ENCODE assay signal across 25 cellular contexts in genomic region chr7:121382479-121382878, GRCh38. TPM values are rescaled to one million over a fixed set of nuclear protein-coding genes. Genes with fewer than 3 reads are reported as not detected.
DNase-seq lines count a peak whose midpoint lies in the region; ATAC-seq and TF ChIP-seq lines count a peak whose summit lies in the region.
"Had no signal": no experiment of that assay in that cellular context is flagged by ENCODE, and none has a peak within 500 bp of the region (broad histone marks: within the 10 kb centered on the region; RNA-seq: fewer than 3 reads in every experiment).

No MANE protein-coding gene starts in this region.

- H3K4me1 ChIP-seq in spleen = peaks cover 30 to 89% (median 58%) of the 10 kb centered on the region in 6 donors

- H3K36me3 ChIP-seq in GM06990 (ENCODE audit: control insufficient read depth, insufficient read depth, low read length) (peaks cover 2% of the 10 kb centered on the region), spleen (peaks cover 0 to 25% (median 10%) of the 10 kb centered on the region in 6 donors)

- H3K27ac ChIP-seq in spleen = peak overlapping the region in 6 of 8 donors; percentile 12 to 81 (median 65)
- H3K27ac ChIP-seq: HL-60 had no signal

- TF ChIP-seq CTCF in GM06990 (IDR thresholded peaks at IDR 0.05; ENCODE audit: insufficient read depth, low read length, poor library complexity, severe bottlenecking) = no peak
- no peak for TF ChIP-seq CTCF in activated B cell treated with CpG ODN at 0.5 μM for 24 hours (IDR thresholded peaks at IDR 0.05)
- no peak for TF ChIP-seq CTCF in spleen (IDR thresholded peaks at IDR 0.05 in 8 of 11, conservative IDR thresholded peaks at IDR 0.05 in 3 of 11)

- H3K27me3 ChIP-seq in GM06990 (replicated peaks; ENCODE audit: control insufficient read depth, insufficient read depth, low read length) (no peaks in the 10 kb centered on the region), spleen (replicated peaks in 1 of 7) (no peaks in the 10 kb centered on the region)

- H3K27me3 Mint-ChIP-seq in activated B cell treated with CpG ODN at 0.5 μM for 24 hours = no peaks in the 10 kb centered on the region
- no peaks in the 10 kb centered on the region for H3K27me3 Mint-ChIP-seq in T-helper 2 cell treated with Interferon-gamma antibody and Interleukin-4, amounts not matched to agents 5 μg/mL and 100 μg/mL, for 36 hours (ENCODE audit: low read depth)
- H3K27me3 Mint-ChIP-seq: CD4-positive, alpha-beta memory T cell had no signal

- ATAC-seq in activated B cell treated with CpG ODN at 0.5 μM for 24 hours (ENCODE audit: low read depth) (no peak), GM21786 (IDR thresholded peaks at IDR 0.05; ENCODE audit: unreplicated experiment) (no peak)
- ATAC-seq: HepG2, PC-3 had no signal

- DNase-seq in GM06990 (ENCODE audit: extremely low read depth, insufficient read length) (peak; percentile 50), NAMALWA (ENCODE audit: low spot score) (peak; percentile 54), activated B cell treated with CpG ODN at 0.5 μM for 24 hours (no peak), spleen (no peak), NOMO-1 treated with DMSO at 0.1 percent for 48 hours (lab: John Stamatoyannopoulos, UW; ENCODE audit: unreplicated experiment) (no peak), SKM-1 (lab: John Stamatoyannopoulos, UW; ENCODE audit: unreplicated experiment) (no peak)
- DNase-seq in T-helper 2 cell treated with Interferon-gamma antibody and Interleukin-4, amounts not matched to agents 5 μg/mL and 100 μg/mL, for 36 hours (ENCODE audit: low spot score) = no peak
- DNase-seq: Caco-2; CD4-positive, alpha-beta memory T cell; DMS 273 treated with DMSO at 0.1 percent for 48 hours; DMS79 treated with DMSO at 0.1 percent for 48 hours; H7; KBM-7; NCI-H1105; NCI-H2171 treated with DMSO at 0.1 percent for 48 hours; NCI-H524 treated with DMSO at 0.1 percent for 48 hours; PC-3; SIG-M5; SK-N-SH had no signal

- POLR2A ChIA-PET in activated B cell treated with CpG ODN at 0.5 μM for 24 hours (lab: Charles Lee) = interaction anchor here (0.6 to 9.5 kb wide), 4 partner anchors 8 to 432 kb away, joined by 3 to 116 read pairs (median 21); partner anchors contain the start of genes FAM3C and ING3

- no peak for TF ChIP-seq POLR2A in spleen (IDR thresholded peaks at IDR 0.05)

- H3K4me3 ChIP-seq in GM06990 (replicated peaks; ENCODE audit: low read depth, low read length) = no peak overlapping the region
- no peak overlapping the region for H3K4me3 ChIP-seq in spleen

- CTCF ChIA-PET in activated B cell treated with CpG ODN at 0.5 μM for 24 hours (lab: Charles Lee) = interaction anchor here (1.5 to 2.4 kb wide), 3 partner anchors 10 to 14 kb away, joined by 3 to 18 read pairs (median 6); partner anchors contain the start of gene FAM3C

- peaks cover 92% of the 10 kb centered on the region for H3K4me1 Mint-ChIP-seq in activated B cell treated with CpG ODN at 0.5 μM for 24 hours
- peaks cover 44% of the 10 kb centered on the region for H3K4me1 Mint-ChIP-seq in T-helper 2 cell treated with Interferon-gamma antibody and Interleukin-4, amounts not matched to agents 5 μg/mL and 100 μg/mL, for 36 hours (ENCODE audit: low read depth)

- intact Hi-C loops in activated B cell treated with CpG ODN at 0.5 μM for 24 hours (cut with micrococcal nuclease) = no loop called here
- intact Hi-C loops in spleen (cut with DNase I; ENCODE audit: low total_unique reads) = no loop called here

- peak overlapping the region; percentile 83 for H3K27ac Mint-ChIP-seq in activated B cell treated with CpG ODN at 0.5 μM for 24 hours
- H3K27ac Mint-ChIP-seq in T-helper 2 cell treated with Interferon-gamma antibody and Interleukin-4, amounts not matched to agents 5 μg/mL and 100 μg/mL, for 36 hours = no peak overlapping the region

- H3K9me3 ChIP-seq in spleen = no peaks in the 10 kb centered on the region
- H3K9me3 ChIP-seq: Caco-2, SK-N-SH had no signal

- H3K4me3 Mint-ChIP-seq in activated B cell treated with CpG ODN at 0.5 μM for 24 hours = peak overlapping the region; percentile 41
- no peak overlapping the region for H3K4me3 Mint-ChIP-seq in T-helper 2 cell treated with Interferon-gamma antibody and Interleukin-4, amounts not matched to agents 5 μg/mL and 100 μg/mL, for 36 hours

- no peaks in the 10 kb centered on the region for H3K9me3 Mint-ChIP-seq in activated B cell treated with CpG ODN at 0.5 μM for 24 hours
- H3K9me3 Mint-ChIP-seq in T-helper 2 cell treated with Interferon-gamma antibody and Interleukin-4, amounts not matched to agents 5 μg/mL and 100 μg/mL, for 36 hours = no peaks in the 10 kb centered on the region
- H3K9me3 Mint-ChIP-seq: CD4-positive, alpha-beta memory T cell had no signal

- H3K36me3 Mint-ChIP-seq in activated B cell treated with CpG ODN at 0.5 μM for 24 hours (ENCODE audit: low read depth) = peaks cover 50% of the 10 kb centered on the region
- H3K36me3 Mint-ChIP-seq in T-helper 2 cell treated with Interferon-gamma antibody and Interleukin-4, amounts not matched to agents 5 μg/mL and 100 μg/mL, for 36 hours (ENCODE audit: low read depth) = peaks cover 27% of the 10 kb centered on the region

RNA-seq across cellular contexts. Expression of gene FAM3C, which starts 13.6 kb away (rescaled TPM):
- total RNA-seq in activated B cell treated with CpG ODN at 0.5 μM for 24 hours (54.8 and 59.3 TPM in 2 replicates), spleen (10 to 100 TPM; 45.8 to 69.2 (median 56.3) TPM)
- polyA plus RNA-seq in spleen = 10 to 100 TPM; 35.4 to 45.4 (median 36.7) TPM

RNA-seq across cellular contexts. Expression of gene WNT16, which starts 53.7 kb away (rescaled TPM):
- total RNA-seq in activated B cell treated with CpG ODN at 0.5 μM for 24 hours (4.9 and 6.7 TPM in 2 replicates), spleen (1 to 10 TPM in 3 of 7 donors, under 1 TPM in 4; 0.39 to 3.2 (median 0.95) TPM)
- 1 to 10 TPM in 1 of 3 donors, under 1 TPM in 2; 0.33 to 1.4 (median 0.96) TPM for polyA plus RNA-seq in spleen
- total RNA-seq: A673; Caco-2; CD4-positive, alpha-beta memory T cell; H7; HepG2; HT-29; PC-3; T-helper 1 cell treated with Interleukin-12 subunit alpha and Interleukin-12 subunit beta and Interleukin-4 antibody, amounts not matched to agents 30 ng/mL and 1 ng/mL, for 36 hours had no signal
- polyA plus RNA-seq: CD4-positive, alpha-beta memory T cell; HepG2 had no signal

Comparison
In these comparisons a context has a peak if more than half of its experiments do, and no peak if none do; other contexts are left out.
1. DNase-seq: peak in GM06990 (single experiment) and NAMALWA (single experiment); none in activated B cell treated with CpG ODN at 0.5 μM for 24 hours (single experiment), spleen (single experiment), NOMO-1 treated with DMSO at 0.1 percent for 48 hours (single experiment), SKM-1 (single experiment) and T-helper 2 cell treated with Interferon-gamma antibody and Interleukin-4, amounts not matched to agents 5 μg/mL and 100 μg/mL, for 36 hours (single experiment).